In the genomic region with DNA sequence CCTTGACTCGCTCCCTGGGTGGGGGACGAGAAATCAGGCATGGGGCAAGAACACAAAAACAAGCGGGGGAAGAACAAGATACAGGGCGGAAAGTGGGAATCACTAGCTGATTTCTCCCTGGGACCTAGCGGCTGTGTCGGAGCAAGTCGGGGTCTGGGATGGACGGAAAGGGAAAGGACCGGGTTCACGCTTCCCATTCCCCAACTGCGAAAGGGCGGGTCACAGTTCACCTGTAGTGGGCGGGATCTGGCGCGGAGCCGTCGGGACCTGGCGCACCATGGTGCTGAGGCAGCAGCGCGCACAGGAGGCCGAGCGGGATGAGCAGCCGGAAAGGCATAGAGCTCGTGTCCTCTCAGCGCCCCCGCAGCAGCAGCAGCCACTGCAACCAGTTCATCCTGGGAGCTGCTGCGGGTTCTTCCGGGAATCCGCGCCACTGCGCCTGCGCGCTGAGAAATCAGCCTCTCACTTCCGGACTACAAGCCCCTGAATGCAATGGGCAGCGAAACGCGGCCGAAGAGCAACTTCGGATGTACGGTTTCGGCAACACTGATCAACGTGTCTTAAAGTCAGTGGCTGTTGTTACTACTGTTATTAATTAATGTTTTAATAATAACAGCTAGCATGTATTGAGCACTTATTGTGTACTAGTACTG, we compare ENCODE assay signal across 8 cellular contexts. TPM values are rescaled to one million over a fixed set of nuclear protein-coding genes. Genes with fewer than 3 reads are reported as not detected.
A peak's percentile ranks its signal among the peaks of the same experiment; 100 is the strongest.
DNase-seq lines count a peak whose midpoint lies in the region; ATAC-seq, FAIRE-seq and TF ChIP-seq lines count a peak whose summit lies in the region.

A gene with protein sequence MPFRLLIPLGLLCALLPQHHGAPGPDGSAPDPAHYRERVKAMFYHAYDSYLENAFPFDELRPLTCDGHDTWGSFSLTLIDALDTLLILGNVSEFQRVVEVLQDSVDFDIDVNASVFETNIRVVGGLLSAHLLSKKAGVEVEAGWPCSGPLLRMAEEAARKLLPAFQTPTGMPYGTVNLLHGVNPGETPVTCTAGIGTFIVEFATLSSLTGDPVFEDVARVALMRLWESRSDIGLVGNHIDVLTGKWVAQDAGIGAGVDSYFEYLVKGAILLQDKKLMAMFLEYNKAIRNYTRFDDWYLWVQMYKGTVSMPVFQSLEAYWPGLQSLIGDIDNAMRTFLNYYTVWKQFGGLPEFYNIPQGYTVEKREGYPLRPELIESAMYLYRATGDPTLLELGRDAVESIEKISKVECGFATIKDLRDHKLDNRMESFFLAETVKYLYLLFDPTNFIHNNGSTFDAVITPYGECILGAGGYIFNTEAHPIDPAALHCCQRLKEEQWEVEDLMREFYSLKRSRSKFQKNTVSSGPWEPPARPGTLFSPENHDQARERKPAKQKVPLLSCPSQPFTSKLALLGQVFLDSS (minus strand): TSS at position 415 of the 653 bp plus-strand sequence. CDS start 78 bp downstream, at position 337.

- H2BK20ac ChIP-seq in IMR-90 (ENCODE audit: low read depth, low read length): 0 out of 2 replicates have a peak within 1 kb of the TSS, but pooled peaks have one; percentile 6

- DNase-seq in Caki2 (ENCODE audit: low read depth) (peak; percentile 89), IMR-90 (peak; percentile 96), OCI-LY7 (ENCODE audit: low spot score) (peak; percentile 95), endothelial cell of umbilical vein (ENCODE audit: low read depth, low spot score) (peak; percentile 93), midbrain (lab: John Stamatoyannopoulos, UW) (peak; percentile 95)
- peak; percentile 97 for DNase-seq in activated CD8-positive, alpha-beta memory T cell treated with anti-CD3 and anti-CD28 coated beads, Interleukin-2, amount 50 U/mL, for 48 hours
- DNase-seq in stimulated activated CD8-positive, alpha-beta memory T cell treated with anti-CD3 and anti-CD28 coated beads, Interleukin-15, amount 100 ng/mL, for 48 hours (ENCODE audit: low read depth in 2 of 2): peak; percentile 92 to 93

- peak; percentile 10; the same call in 1 of the 2 replicates for TF ChIP-seq RAD21 in IMR-90 (IDR thresholded peaks at IDR 0.05; ENCODE audit: low read length)

- dilution Hi-C loops in IMR-90 (cut with HindIII; ENCODE audit: low sequenced_read_pairs, unreplicated experiment): no loop called here
- dilution Hi-C loops in endothelial cell of umbilical vein (cut with MboI; ENCODE audit: extremely low pct_ligation_motif_present, low sequenced_read_pairs): no loop called here

- H3K4me2 ChIP-seq in IMR-90 (ENCODE audit: low read depth, low read length) (peak within 1 kb of the TSS; percentile 96), OCI-LY7 (ENCODE audit: low read length) (peak within 1 kb of the TSS; percentile 86), endothelial cell of umbilical vein (ENCODE audit: insufficient read depth, low read length) (peak within 1 kb of the TSS; percentile 92)

- H3K4me1 ChIP-seq in IMR-90 (ENCODE audit: control insufficient read depth, insufficient read depth, low read length) (peaks cover 5% of the 10 kb centered on the region; the same call in 1 of the 2 replicates), OCI-LY7 (ENCODE audit: insufficient read depth, low read length, poor library complexity, severe bottlenecking) (peaks cover 23% of the 10 kb centered on the region), endothelial cell of umbilical vein (ENCODE audit: control insufficient read depth, extremely low read depth, insufficient read depth, low read length) (peaks cover 24% of the 10 kb centered on the region)

- H2BK15ac ChIP-seq in IMR-90 (ENCODE audit: low read depth, low read length): 0 out of 3 replicates have a peak within 1 kb of the TSS, but pooled peaks have one; percentile 34

- intact Hi-C loops in IMR-90 (cut with micrococcal nuclease) (loop anchor here (2.0 kb wide), 1 partner anchor 26 kb away; a partner anchor contains a TSS), OCI-LY7 (cut with micrococcal nuclease; ENCODE audit: unreplicated experiment) (loop anchor here (1.0 to 10.0 kb wide), 3 partner anchors 55 to 312 kb away; a partner anchor contains a TSS), endothelial cell of umbilical vein (cut with micrococcal nuclease) (loop anchor here (1.0 kb wide), 2 partner anchors 19 to 24 kb away; no protein-coding TSS in a partner anchor)

- H4K20me1 ChIP-seq in IMR-90 (ENCODE audit: insufficient read depth, low read length): no peaks in the 10 kb centered on the region
- H4K20me1 ChIP-seq in OCI-LY7 (ENCODE audit: insufficient read depth, low read length): no peaks in the 10 kb centered on the region
- no peaks in the 10 kb centered on the region for H4K20me1 ChIP-seq in endothelial cell of umbilical vein (replicated peaks; ENCODE audit: control insufficient read depth, extremely low read depth, insufficient read depth, low read length)

- H3K79me2 ChIP-seq in OCI-LY7 (ENCODE audit: insufficient read depth, low read depth, low read length) (peaks cover 7% of the 10 kb centered on the region; the same call in 1 of the 2 replicates), endothelial cell of umbilical vein (ENCODE audit: control insufficient read depth, insufficient read depth, low read length) (peaks cover 8% of the 10 kb centered on the region)

- peak within 1 kb of the TSS; percentile 89 for H3K4ac ChIP-seq in IMR-90 (ENCODE audit: low read depth, low read length)

- H2AK9ac ChIP-seq in IMR-90 (replicated peaks; ENCODE audit: low read depth, low read length, poor library complexity): peak within 1 kb of the TSS; percentile 87

- WGBS in IMR-90 (ENCODE audit: extremely low coverage in 2 of 2, insufficient read length in 1 of 2), 2 experiments: 1% methylated on average over 24 of the region's 42 CpGs; no CpG with 5 or more reads in 1 of the 2 experiments

- no peak for TF ChIP-seq CTCF in IMR-90 (conservative IDR thresholded peaks at IDR 0.05; ENCODE audit: low read depth, low read length)
- TF ChIP-seq CTCF in OCI-LY7 (conservative IDR thresholded peaks at IDR 0.05; ENCODE audit: low read length): 0 out of 2 replicates have a peak, but pooled peaks have one; percentile 30
- peak in 1 of 2 donors; percentile 10 for TF ChIP-seq CTCF in endothelial cell of umbilical vein (IDR thresholded peaks at IDR 0.05; ENCODE audit: extremely low read depth in 1 of 2, insufficient read depth in 1 of 2, low read depth in 1 of 2, low read length in 2 of 2)

- TF ChIP-seq POLR2A in IMR-90 (IDR thresholded peaks at IDR 0.05; ENCODE audit: low read depth, low read length): no peak
- peak; percentile 75 for TF ChIP-seq POLR2A in endothelial cell of umbilical vein (IDR thresholded peaks at IDR 0.05; ENCODE audit: low read depth, low read length)

- CTCF ChIA-PET in IMR-90 (lab: Yijun Ruan, JAX) (interaction anchor here (0.6 to 3.5 kb wide), 4 partner anchors 51 to 70 kb away, joined by 3 to 26 read pairs (median 6); no protein-coding TSS in a partner anchor), OCI-LY7 (lab: Charles Lee; ENCODE audit: unreplicated experiment) (interaction anchor here (0.7 to 1.0 kb wide), 2 partner anchors 55 to 1154 kb away, joined by 3 to 4 read pairs; a partner anchor contains a TSS), endothelial cell of umbilical vein (lab: Charles Lee) (interaction anchor here (0.7 to 8.6 kb wide), 20 partner anchors 16 to 273 kb away, joined by 3 to 294 read pairs (median 3); a partner anchor contains a TSS)

- peak within 1 kb of the TSS; percentile 69 to 93 for H4K8ac ChIP-seq in IMR-90 (ENCODE audit: low read depth in 2 of 2, low read length in 2 of 2)

- H3K9me3 ChIP-seq in IMR-90 (ENCODE audit: control insufficient read depth, insufficient read depth, low read length) (no peaks in the 10 kb centered on the region), OCI-LY7 (ENCODE audit: low read length) (no peaks in the 10 kb centered on the region), endothelial cell of umbilical vein (replicated peaks; ENCODE audit: control insufficient read depth, insufficient read depth, low read length) (no peaks in the 10 kb centered on the region)

- H4K5ac ChIP-seq in IMR-90 (ENCODE audit: low read depth, low read length): peak within 1 kb of the TSS; percentile 45

- peak within 1 kb of the TSS; percentile 82 for H3K4me3 ChIP-seq in IMR-90 (ENCODE audit: insufficient read depth, low read depth, low read length)
- peak within 1 kb of the TSS; percentile 74 for H3K4me3 ChIP-seq in OCI-LY7 (ENCODE audit: low read depth, low read length, poor library complexity, severe bottlenecking)
- H3K4me3 ChIP-seq in endothelial cell of umbilical vein (replicated peaks in 1 of 3; ENCODE audit: insufficient read depth in 1 of 3, low read depth in 1 of 3, low read length in 3 of 3): peak within 1 kb of the TSS; percentile 49 to 85 (median 82)

- H2AFZ ChIP-seq in IMR-90 (replicated peaks; ENCODE audit: low read length, poor library complexity) (peak within 1 kb of the TSS; percentile 97), OCI-LY7 (ENCODE audit: low read length) (peak within 1 kb of the TSS; percentile 96), endothelial cell of umbilical vein (ENCODE audit: low read depth, low read length) (peak within 1 kb of the TSS; percentile 93)

- H3K9ac ChIP-seq in IMR-90 (ENCODE audit: low read depth, low read length): peak within 1 kb of the TSS; percentile 73
- peak within 1 kb of the TSS; percentile 55 for H3K9ac ChIP-seq in endothelial cell of umbilical vein (replicated peaks; ENCODE audit: extremely low read depth, insufficient read depth, low read length)

- peak within 1 kb of the TSS; percentile 72 for H4K91ac ChIP-seq in IMR-90 (ENCODE audit: insufficient read depth, low read depth, low read length)

- H3K27ac ChIP-seq in IMR-90 (ENCODE audit: insufficient read depth, low read length): peak within 1 kb of the TSS; percentile 66
- H3K27ac ChIP-seq in OCI-LY7 (ENCODE audit: low read depth, low read length, poor library complexity, severe bottlenecking): peak within 1 kb of the TSS; percentile 23
- H3K27ac ChIP-seq in endothelial cell of umbilical vein (ENCODE audit: insufficient read depth, low read depth, low read length): peak within 1 kb of the TSS; percentile 81

- FAIRE-seq in endothelial cell of umbilical vein (lab: Jason Lieb, UNC): peak; percentile 94

- POLR2A ChIA-PET in IMR-90 (lab: Charles Lee; ENCODE audit: unreplicated experiment) (interaction anchor here (0.6 kb wide), 1 partner anchor 15 kb away, joined by 3 read pairs; no protein-coding TSS in a partner anchor), OCI-LY7 (lab: Charles Lee) (interaction anchor here (0.6 to 1.7 kb wide), 10 partner anchors 8 to 631 kb away, joined by 3 to 7 read pairs (median 3); a partner anchor contains a TSS), endothelial cell of umbilical vein (lab: Charles Lee) (interaction anchor here (0.6 to 3.6 kb wide), 5 partner anchors 11 to 138 kb away, joined by 3 to 18 read pairs (median 5); a partner anchor contains a TSS)

- ATAC-seq in GM21526 (IDR thresholded peaks at IDR 0.05; ENCODE audit: low FRiP score, unreplicated experiment) (peak; percentile 72), IMR-90 (ENCODE audit: low read depth) (peak; percentile 92)

- no peaks in the 10 kb centered on the region for H3K9me2 ChIP-seq in OCI-LY7 (ENCODE audit: insufficient read depth, low read length)

- TSS peak; percentile 28 for BruUV-seq in IMR-90 (replicated peaks; lab: Mats Ljungman, UMichigan)
- BruUV-seq in OCI-LY7 (replicated peaks; lab: Mats Ljungman, UMichigan): no TSS peak
- no TSS peak for BruUV-seq in endothelial cell of umbilical vein (replicated peaks; lab: Mats Ljungman, UMichigan)

- H3K79me1 ChIP-seq in IMR-90 (ENCODE audit: low read depth in 1 of 2, low read length in 2 of 2): peaks cover 4 to 10% of the 10 kb centered on the region in 2 experiments

- H3K9me1 ChIP-seq in IMR-90 (ENCODE audit: insufficient read depth, low read length): no peaks in the 10 kb centered on the region
- H3K9me1 ChIP-seq in endothelial cell of umbilical vein (replicated peaks; ENCODE audit: control insufficient read depth, extremely low read depth, insufficient read depth, low read length): no peaks in the 10 kb centered on the region

- no peaks in the 10 kb centered on the region for H3K27me3 ChIP-seq in IMR-90 (ENCODE audit: control insufficient read depth, insufficient read depth, low read length)
- no peaks in the 10 kb centered on the region for H3K27me3 ChIP-seq in endothelial cell of umbilical vein (ENCODE audit: control insufficient read depth in 2 of 2, insufficient read depth in 2 of 2, low read length in 2 of 2)

- in situ Hi-C loops in Caki2 (cut with HindIII; ENCODE audit: low pct_unique_long_range_greater_than_20kb, low sequenced_read_pairs) (no loop called here), IMR-90 (cut with MboI; ENCODE audit: low sequenced_read_pairs) (loop anchor here (5.0 to 25.0 kb wide), 3 partner anchors 58 to 290 kb away; a partner anchor contains a TSS)

- H3K56ac ChIP-seq in IMR-90 (ENCODE audit: extremely low read depth, insufficient read depth, low read length): peak within 1 kb of the TSS; percentile 57

- H3K36me3 ChIP-seq in IMR-90 (ENCODE audit: control insufficient read depth, insufficient read depth, low read length) (peaks cover 6% of the 10 kb centered on the region; the same call in 1 of the 2 replicates), OCI-LY7 (ENCODE audit: insufficient read depth, low read length) (peaks cover 11% of the 10 kb centered on the region), endothelial cell of umbilical vein (ENCODE audit: control insufficient read depth in 2 of 2, extremely low read depth in 1 of 2, insufficient read depth in 2 of 2, low read length in 2 of 2) (peaks cover 0 to 1% of the 10 kb centered on the region in 2 experiments)

- peak within 1 kb of the TSS; percentile 93 for H2AK5ac ChIP-seq in IMR-90 (ENCODE audit: low read depth, low read length)

- H2BK5ac ChIP-seq in IMR-90 (ENCODE audit: low read depth, low read length, poor library complexity, severe bottlenecking): peak within 1 kb of the TSS; percentile 72

- H2BK120ac ChIP-seq in IMR-90 (ENCODE audit: low read depth, low read length): peak within 1 kb of the TSS; percentile 61

- peak within 1 kb of the TSS; percentile 86 for H3K14ac ChIP-seq in IMR-90 (replicated peaks; ENCODE audit: low read depth, low read length)

- peak within 1 kb of the TSS; percentile 55 for H3K18ac ChIP-seq in IMR-90 (ENCODE audit: low read depth, low read length)

- peak within 1 kb of the TSS; percentile 66 for H3K23ac ChIP-seq in IMR-90 (ENCODE audit: low read depth, low read length)

RNA-seq across cellular contexts. Expression of the gene that starts here (rescaled TPM):
- total RNA-seq in Caki2 (2014; rRNA removed; shearing (Covaris generic); ENCODE audit: low replicate concordance): 27.4 and 43.7 TPM in 2 replicates
- total RNA-seq in IMR-90 (2012; rRNA removed) (22.5 and 27.4 TPM in 2 replicates), OCI-LY7 (2022) (20.7 and 23.0 TPM in 2 replicates), endothelial cell of umbilical vein (37.5 and 39.5 TPM in 2 replicates)
- polyA plus RNA-seq in IMR-90 (2012; rRNA removed) (17.1 and 19.0 TPM in 2 replicates), endothelial cell of umbilical vein (29.1 and 30.1 TPM in 2 replicates)
- 15.3 and 24.8 TPM in 2 replicates for polyA plus RNA-seq in IMR-90 (2012; cell fraction: cytosol; rRNA removed)
- polyA plus RNA-seq in IMR-90 (2012; cell fraction: nucleus; rRNA removed; ENCODE audit: low replicate concordance): 12.0 and 14.1 TPM in 2 replicates
- total RNA-seq in OCI-LY7 (2014; rRNA removed; shearing (Covaris generic)): 19.1 and 19.7 TPM in 2 replicates
- polyA plus RNA-seq in endothelial cell of umbilical vein (2011; cell fraction: cytosol; rRNA removed): 33.9 and 35.0 TPM in 2 replicates
- 23.0 and 25.4 TPM in 2 replicates for polyA plus RNA-seq in endothelial cell of umbilical vein (2011; cell fraction: nucleus; rRNA removed)
- 46.6 and 49.7 TPM in 2 replicates for polyA plus RNA-seq in endothelial cell of umbilical vein (2012)
- polyA minus RNA-seq in endothelial cell of umbilical vein: 22.1 and 23.2 TPM in 2 replicates
- 12.5 TPM for polyA minus RNA-seq in endothelial cell of umbilical vein (2011; cell fraction: cytosol; rRNA and poly(A)+ RNA removed)
- polyA minus RNA-seq in endothelial cell of umbilical vein (2011; cell fraction: nucleus; rRNA and poly(A)+ RNA removed): 5.7 and 5.9 TPM in 2 replicates

Comparison
In these comparisons a context has a peak if more than half of its experiments do, and no peak if none do; other contexts are left out.
1. Peak in every context shown above with its lines: DNase-seq, ATAC-seq, H3K4me3 ChIP-seq and H3K27ac ChIP-seq.
2. H3K27ac ChIP-seq: peak in every context shown above with its lines; median percentile 81 in endothelial cell of umbilical vein; 66 in IMR-90; 23 in OCI-LY7.